22 cellular contexts compared by ENCODE assay signal in the genomic region with DNA sequence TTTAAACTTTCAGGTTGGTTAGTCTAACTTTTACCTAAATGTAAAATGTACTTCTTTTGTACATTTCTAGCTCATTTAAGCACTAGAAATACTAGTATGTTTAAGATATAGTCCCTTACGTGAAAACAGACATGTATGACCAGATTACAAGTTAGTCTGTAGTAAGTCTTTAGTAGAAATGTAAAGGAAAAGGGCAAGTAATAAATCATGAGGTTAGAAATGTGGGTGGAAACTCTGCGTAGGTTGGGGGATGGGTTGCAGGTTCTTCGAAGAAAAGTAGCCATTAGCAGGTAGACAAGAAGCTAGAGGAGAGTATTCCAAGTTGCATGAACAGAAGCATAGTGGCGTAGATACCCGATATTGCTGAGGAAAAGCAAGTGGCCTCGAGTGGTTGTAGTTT. TPM values are rescaled to one million over a fixed set of nuclear protein-coding genes. Genes with fewer than 3 reads are reported as not detected.
"Had no signal": no experiment of that assay in that cellular context is flagged by ENCODE, and none has a peak within 500 bp of the region (broad histone marks: within the 10 kb centered on the region; RNA-seq: fewer than 3 reads in every experiment).

No MANE protein-coding gene starts in this region.

- H3K36me3 ChIP-seq: left ventricle myocardium inferior, ovary, right atrium auricular region, stomach, thyroid gland, transverse colon, upper lobe of right lung had no signal

- H3K4me3 ChIP-seq: heart right ventricle, hepatocyte, left ventricle myocardium inferior, lung, ovary, right atrium auricular region, skin epidermis, stomach, testis, thyroid gland, transverse colon, upper lobe of right lung had no signal

- H3K79me2 ChIP-seq: hepatocyte had no signal

- DNase-seq: islet precursor cell; left ventricle myocardium inferior; naive B cell; natural killer cell; ovary; stimulated activated CD4-positive, alpha-beta T cell treated with anti-CD3 and anti-CD28 coated beads, Interleukin-12 subunit alpha, Interleukin-12 subunit beta, amount 100 ng/mL, for 4 hours; stimulated activated CD4-positive, alpha-beta T cell treated with anti-CD3 and anti-CD28 coated beads, Interleukin-15, amount 100 ng/mL, for 24 hours; stimulated activated CD4-positive, alpha-beta T cell treated with anti-CD3 and anti-CD28 coated beads, Interleukin-2, amount 100 ng/mL, for 24 hours; stimulated activated CD4-positive, alpha-beta T cell treated with anti-CD3 and anti-CD28 coated beads, Interleukin-4, amount 100 ng/mL, for 1 hour; stimulated activated naive B cell treated with anti-CD40 and anti-IgM and Interleukin-4, amounts not matched to agents 10 μg/mL and 1 μg/mL and 100 μg/mL, for 72 hours; stimulated activated naive CD8-positive, alpha-beta T cell treated with anti-CD3 and anti-CD28 coated beads, Interleukin-15, Interleukin-2, amounts not matched to agents 100 U/mL and 50 U/mL, for 24 hours; stomach; testis; thyroid gland; transverse colon; upper lobe of right lung had no signal

- H3K9me3 ChIP-seq: heart right ventricle, left ventricle myocardium inferior, ovary, right atrium auricular region, stomach, testis, thyroid gland, transverse colon, upper lobe of right lung had no signal

- H3K27me3 ChIP-seq: heart right ventricle, hepatocyte, ovary, right atrium auricular region, stomach, testis, thyroid gland, transverse colon, upper lobe of right lung had no signal

- H3K27ac ChIP-seq: heart right ventricle, left ventricle myocardium inferior, ovary, right atrium auricular region, skin epidermis, stomach, testis, thyroid gland, transverse colon, upper lobe of right lung had no signal

- ATAC-seq: natural killer cell; stimulated activated naive B cell treated with anti-CD40 and anti-IgM and Interleukin-4, amounts not matched to agents 10 μg/mL and 1 μg/mL and 100 μg/mL, for 72 hours; stimulated activated naive CD8-positive, alpha-beta T cell treated with anti-CD3 and anti-CD28 coated beads, Interleukin-15, Interleukin-2, amounts not matched to agents 100 U/mL and 50 U/mL, for 24 hours; upper lobe of right lung had no signal

- H3K4me2 ChIP-seq: hepatocyte had no signal

- H3K4me1 ChIP-seq: heart right ventricle, left ventricle myocardium inferior, right atrium auricular region, stomach, testis, thyroid gland, transverse colon, upper lobe of right lung had no signal

- H2AFZ ChIP-seq: hepatocyte had no signal

RNA-seq across cellular contexts. Expression of gene TTC23L, which starts 53.5 kb away (rescaled TPM):
- total RNA-seq: left ventricle myocardium inferior, omental fat pad had no signal
- polyA plus RNA-seq: hepatocyte had no signal
